Comparison of ENCODE assay signal across 9 cellular contexts in genomic region chr10:88932539-88933256, GRCh38. TPM values are rescaled to one million over a fixed set of nuclear protein-coding genes. Genes with fewer than 3 reads are reported as not detected.
DNase-seq lines count a peak whose midpoint lies in the region; ATAC-seq, FAIRE-seq and TF ChIP-seq lines count a peak whose summit lies in the region.
"Had no signal": no experiment of that assay in that cellular context is flagged by ENCODE, and none has a peak within 500 bp of the region (broad histone marks: within the 10 kb centered on the region; RNA-seq: fewer than 3 reads in every experiment).

No MANE protein-coding gene starts in this region.

- H3K4me2 ChIP-seq in SU-DHL-6 (ENCODE audit: low read depth, low read length, poor library complexity, severe bottlenecking) (peak overlapping the region; percentile 4), keratinocyte (ENCODE audit: control insufficient read depth, extremely low read depth, insufficient read depth, low read depth, low read length) (peak overlapping the region; percentile 33)

- ATAC-seq in GM21723 (IDR thresholded peaks at IDR 0.05; ENCODE audit: unreplicated experiment) = no peak

- H3K9me2 ChIP-seq in SU-DHL-6 (replicated peaks; ENCODE audit: insufficient read depth, low read length) = no peaks in the 10 kb centered on the region

- no peaks in the 10 kb centered on the region for H3F3A ChIP-seq in SU-DHL-6 (ENCODE audit: insufficient read depth)

- H3K9ac ChIP-seq in SU-DHL-6 (ENCODE audit: low read length) = no peak overlapping the region
- H3K9ac ChIP-seq in keratinocyte (ENCODE audit: control insufficient read depth, extremely low read depth, insufficient read depth, low read length) = no peak overlapping the region

- H2AFZ ChIP-seq in SU-DHL-6 (ENCODE audit: low read depth, low read length, severe bottlenecking) (no peak overlapping the region), keratinocyte (ENCODE audit: control insufficient read depth, low read length) (no peak overlapping the region)

- H3K27me3 ChIP-seq in SU-DHL-6 (ENCODE audit: low read length) (no peaks in the 10 kb centered on the region), keratinocyte (ENCODE audit: control insufficient read depth, extremely low read depth, insufficient read depth, low read length) (no peaks in the 10 kb centered on the region)

- H3K4me1 ChIP-seq in HEK293 (ENCODE audit: control insufficient read depth, insufficient read depth, low read length) (peaks cover 5% of the 10 kb centered on the region; the same call in 1 of the 2 replicates), keratinocyte (ENCODE audit: control insufficient read depth, extremely low read depth, insufficient read depth, low read length) (peaks cover 9% of the 10 kb centered on the region)

- FAIRE-seq in keratinocyte (lab: Jason Lieb, UNC) = peak; percentile 91
- FAIRE-seq: frontal cortex had no signal

- CTCF ChIA-PET in HEK293 (lab: Yijun Ruan, JAX) = interaction anchor here (0.5 to 11.9 kb wide), 65 partner anchors 7 to 1856 kb away, joined by 3 to 456 read pairs (median 5); partner anchors contain the start of genes ANKRD22, CH25H and FAS

- no peaks in the 10 kb centered on the region for H3K9me1 ChIP-seq in keratinocyte (ENCODE audit: control insufficient read depth, extremely low read depth, insufficient read depth, low read length)

- H3K4me3 ChIP-seq in HEK293 (ENCODE audit: low read depth, low read length) (no peak overlapping the region), SU-DHL-6 (ENCODE audit: insufficient read depth, low read length, poor library complexity, severe bottlenecking) (no peak overlapping the region), keratinocyte (ENCODE audit: control insufficient read depth in 2 of 3, extremely low read depth in 1 of 3, insufficient read depth in 2 of 3, low read depth in 1 of 3, low read length in 3 of 3) (no peak overlapping the region)

- peaks cover 0 to 15% of the 10 kb centered on the region in 2 experiments; a peak in 1 of 3 replicates for H3K36me3 ChIP-seq in HEK293 (ENCODE audit: control insufficient read depth in 2 of 2, insufficient read depth in 1 of 2, low read length in 2 of 2)
- no peaks in the 10 kb centered on the region for H3K36me3 ChIP-seq in SU-DHL-6 (ENCODE audit: low read length)
- H3K36me3 ChIP-seq in keratinocyte (ENCODE audit: control insufficient read depth in 2 of 2, extremely low read depth in 1 of 2, insufficient read depth in 2 of 2, low read length in 2 of 2) = no peaks in the 10 kb centered on the region

- in situ Hi-C loops in T47D (cut with HindIII; ENCODE audit: low pct_unique_long_range_greater_than_20kb, low sequenced_read_pairs) = loop anchor here (25.0 kb wide), 1 partner anchor 280 kb away; the partner anchor contains the start of gene CH25H

- DNase-seq in GM04503 (ENCODE audit: low read depth) = peak; percentile 65
- peak; percentile 32 for DNase-seq in NCI-H1092 treated with DMSO at 0.1 percent for 48 hours (lab: John Stamatoyannopoulos, UW)
- peak; percentile 30 to 95 for DNase-seq in T47D (ENCODE audit: low read depth in 1 of 2, low spot score in 1 of 2)
- peak; percentile 55 for DNase-seq in keratinocyte (ENCODE audit: low read depth, low spot score)
- peak; percentile 15 to 20 for DNase-seq in stimulated activated CD4-positive, alpha-beta T cell treated with anti-CD3 and anti-CD28 coated beads, Interleukin-15, amount 100 ng/mL, for 48 hours (ENCODE audit: low read depth in 2 of 2)

- H3K9me3 ChIP-seq in HEK293 (ENCODE audit: control insufficient read depth, insufficient read depth, low read depth, low read length) (no peaks in the 10 kb centered on the region), SU-DHL-6 (ENCODE audit: insufficient read depth, low read length) (no peaks in the 10 kb centered on the region), keratinocyte (ENCODE audit: control insufficient read depth, low read depth, low read length) (no peaks in the 10 kb centered on the region)

- H3K79me2 ChIP-seq in SU-DHL-6 (ENCODE audit: insufficient read depth, low read length) = no peaks in the 10 kb centered on the region
- H3K79me2 ChIP-seq in keratinocyte (ENCODE audit: control insufficient read depth, insufficient read depth, low read length) = no peaks in the 10 kb centered on the region

- H4K20me1 ChIP-seq in SU-DHL-6 (ENCODE audit: low read depth, low read length) (no peaks in the 10 kb centered on the region), keratinocyte (ENCODE audit: control insufficient read depth, extremely low read depth, insufficient read depth, low read length) (no peaks in the 10 kb centered on the region)

- dilution Hi-C loops in keratinocyte (cut with MboI; ENCODE audit: extremely low pct_ligation_motif_present, low sequenced_read_pairs) = no loop called here

- peak; percentile 80 for TF ChIP-seq CTCF in HEK293 (tag by site-specific recombination; IDR thresholded peaks at IDR 0.05)
- TF ChIP-seq CTCF in SU-DHL-6 (IDR thresholded peaks at IDR 0.05; ENCODE audit: insufficient read depth, low read length, poor library complexity, severe bottlenecking) = peak; percentile 70
- TF ChIP-seq CTCF in keratinocyte (optimal IDR thresholded peaks at IDR 0.05 in 1 of 3, IDR thresholded peaks at IDR 0.05 in 1 of 3, conservative IDR thresholded peaks at IDR 0.05 in 1 of 3; ENCODE audit: extremely low read depth in 1 of 3, insufficient read depth in 2 of 3, low read length in 3 of 3) = peak; percentile 78 to 90 (median 78)

- no peak overlapping the region for H3K27ac ChIP-seq in HEK293 (ENCODE audit: extremely low read depth, low read depth, low read length)
- H3K27ac ChIP-seq in SU-DHL-6 (ENCODE audit: low read depth, low read length) = no peak overlapping the region
- no peak overlapping the region for H3K27ac ChIP-seq in keratinocyte (ENCODE audit: control insufficient read depth, insufficient read depth, low read length)

- POLR2A ChIA-PET in HEK293 (lab: Yijun Ruan, JAX) = interaction anchor here (1.1 to 1.8 kb wide), 3 partner anchors 53 to 97 kb away, joined by 7 to 11 read pairs (median 11); partner anchors contain the start of genes FAS and STAMBPL1

TF ChIP-seq in HEK293, 187 proteins besides CTCF, POLR2A, EP300 and RAD21 (continues in another document):
- no peak for TF ChIP-seq ZNF677 (tag by site-specific recombination; IDR thresholded peaks at IDR 0.05)
- no peak for TF ChIP-seq ZNF623 (tag by site-specific recombination; IDR thresholded peaks at IDR 0.05)
- TF ChIP-seq TSHZ1 (tag by site-specific recombination; IDR thresholded peaks at IDR 0.05; ENCODE audit: borderline replicate concordance) = no peak
- TF ChIP-seq ZNF585B (tag by site-specific recombination; IDR thresholded peaks at IDR 0.05) = no peak
- no peak for TF ChIP-seq ZNF404 (tag by site-specific recombination; IDR thresholded peaks at IDR 0.05)

RNA-seq across cellular contexts. Expression of gene ACTA2, which starts 19.9 kb away (rescaled TPM):
- 3.0 to 9.3 TPM (median 3.7 TPM) in 3 replicates for polyA plus RNA-seq in keratinocyte
- polyA plus RNA-seq in keratinocyte (2011; ENCODE audit: low read depth) = 4.7 TPM
- polyA plus RNA-seq in keratinocyte (2011; cell fraction: cytosol; rRNA removed) = 12.4 and 13.2 TPM in 2 replicates
- 8.5 and 11.8 TPM in 2 replicates for polyA plus RNA-seq in keratinocyte (2011; cell fraction: nucleus; rRNA removed)
- 10.9 and 14.3 TPM in 2 replicates for polyA plus RNA-seq in keratinocyte (2012; ENCODE audit: low replicate concordance)
- polyA minus RNA-seq in keratinocyte = 6.2 to 12.6 TPM (median 8.3 TPM) in 3 replicates
- polyA minus RNA-seq in keratinocyte (2011; cell fraction: cytosol; rRNA and poly(A)+ RNA removed) = 10.4 TPM
- polyA minus RNA-seq in keratinocyte (2011; cell fraction: nucleus; rRNA and poly(A)+ RNA removed) = 4.1 and 6.2 TPM in 2 replicates

RNA-seq across cellular contexts. Expression of gene STAMBPL1, which starts 52.7 kb away (rescaled TPM):
- polyA plus RNA-seq in keratinocyte = 3.1 to 9.0 TPM (median 5.4 TPM) in 3 replicates
- polyA plus RNA-seq in keratinocyte (2011; ENCODE audit: low read depth) = 1.8 TPM
- polyA plus RNA-seq in keratinocyte (2011; cell fraction: cytosol; rRNA removed) = 3.1 and 5.4 TPM in 2 replicates
- polyA plus RNA-seq in keratinocyte (2011; cell fraction: nucleus; rRNA removed) = 3.3 and 3.7 TPM in 2 replicates
- polyA plus RNA-seq in keratinocyte (2012; ENCODE audit: low replicate concordance) = 1.7 and 4.4 TPM in 2 replicates
- 1.3 to 4.3 TPM (median 1.6 TPM) in 3 replicates for polyA minus RNA-seq in keratinocyte
- polyA minus RNA-seq in keratinocyte (2011; cell fraction: cytosol; rRNA and poly(A)+ RNA removed) = 3.5 TPM
- 2.0 TPM in 2 replicates for polyA minus RNA-seq in keratinocyte (2011; cell fraction: nucleus; rRNA and poly(A)+ RNA removed)

RNA-seq across cellular contexts. Expression of gene FAS, which starts 57.9 kb away (rescaled TPM):
- polyA plus RNA-seq in keratinocyte = 31.4 to 44.8 TPM (median 32.5 TPM) in 3 replicates
- polyA plus RNA-seq in keratinocyte (2011; ENCODE audit: low read depth) = 17.5 TPM
- 19.6 and 43.5 TPM in 2 replicates for polyA plus RNA-seq in keratinocyte (2011; cell fraction: cytosol; rRNA removed)
- 60.0 and 82.0 TPM in 2 replicates for polyA plus RNA-seq in keratinocyte (2011; cell fraction: nucleus; rRNA removed)
- 20.1 and 21.0 TPM in 2 replicates for polyA plus RNA-seq in keratinocyte (2012; ENCODE audit: low replicate concordance)
- 3.7 to 38.8 TPM (median 26.8 TPM) in 3 replicates for polyA minus RNA-seq in keratinocyte
- polyA minus RNA-seq in keratinocyte (2011; cell fraction: cytosol; rRNA and poly(A)+ RNA removed) = 30.3 TPM
- 28.5 and 58.2 TPM in 2 replicates for polyA minus RNA-seq in keratinocyte (2011; cell fraction: nucleus; rRNA and poly(A)+ RNA removed)
